ENCODE assay signal across 30 cellular contexts in genomic region chr10:36808625-36809362, GRCh38.
"Had no signal": no experiment of that assay in that cellular context is flagged by ENCODE, and none has a peak within 500 bp of the region (broad histone marks: within the 10 kb centered on the region; RNA-seq: fewer than 3 reads in every experiment).

No MANE protein-coding gene starts in this region.

- H3K27ac ChIP-seq: cardiac muscle cell, coronary artery, dorsolateral prefrontal cortex, stomach, suprapubic skin, tibial nerve had no signal

- DNase-seq: activated B cell treated with CpG ODN at 0.5 μM for 24 hours; activated CD4-positive, alpha-beta T cell treated with anti-CD3 and anti-CD28 coated beads, Interleukin-2, amount 50 U/mL, for 1 hour; activated naive CD4-positive, alpha-beta T cell; activated T-cell treated with anti-CD3 and anti-CD28 coated beads for 4 hours; activated T-cell treated with anti-CD3 and anti-CD28 coated beads, Interleukin-2, amount 50 U/mL, for 72 hours; anterior cingulate cortex; cerebellar nuclear complex; dorsolateral prefrontal cortex; effector memory CD4-positive, alpha-beta T cell; head of caudate nucleus; hippocampal formation; kidney glomerular epithelial cell; mesendoderm; retina; stimulated activated CD4-positive, alpha-beta T cell treated with anti-CD3 and anti-CD28 coated beads, Interleukin-1b, Interleukin-23, amount 100 ng/mL, for 48 hours; stimulated activated naive B cell treated with anti-CD40 and anti-IgM and Interleukin-4, amounts not matched to agents 10 μg/mL and 1 μg/mL and 100 μg/mL, for 72 hours; stomach; T-cell had no signal

- H3K4me3 Mint-ChIP-seq: activated B cell treated with CpG ODN at 0.5 μM for 24 hours; activated T-cell treated with anti-CD3 and anti-CD28 coated beads, Interleukin-2, amount 50 U/mL, for 72 hours; brain; natural killer cell treated with Interleukin-12 subunit alpha and Interleukin-12 subunit beta and Interleukin-15 and Interleukin-18, amount 100 ng/mL, for 72 hours; stimulated activated naive B cell treated with anti-CD40 and anti-IgM and Interleukin-4, amounts not matched to agents 10 μg/mL and 1 μg/mL and 100 μg/mL, for 72 hours; T-cell had no signal

- H3K27me3 Mint-ChIP-seq: activated B cell treated with CpG ODN at 0.5 μM for 24 hours; natural killer cell treated with Interleukin-12 subunit alpha and Interleukin-12 subunit beta and Interleukin-15 and Interleukin-18, amount 100 ng/mL, for 72 hours; progenitor cell of endocrine pancreas; stimulated activated naive B cell treated with anti-CD40 and anti-IgM and Interleukin-4, amounts not matched to agents 10 μg/mL and 1 μg/mL and 100 μg/mL, for 72 hours; T-cell had no signal

- H3K36me3 Mint-ChIP-seq: activated naive CD4-positive, alpha-beta T cell treated with anti-CD3 and anti-CD28 coated beads, Interleukin-2, amount 50 U/mL, for 72 hours; brain; natural killer cell treated with Interleukin-12 subunit alpha and Interleukin-12 subunit beta and Interleukin-15 and Interleukin-18, amount 100 ng/mL, for 72 hours; stimulated activated naive B cell treated with anti-CD40 and anti-IgM and Interleukin-4, amounts not matched to agents 10 μg/mL and 1 μg/mL and 100 μg/mL, for 72 hours; T-cell had no signal

- H3K4me1 Mint-ChIP-seq: activated B cell treated with CpG ODN at 0.5 μM for 24 hours; stimulated activated naive B cell treated with anti-CD40 and anti-IgM and Interleukin-4, amounts not matched to agents 10 μg/mL and 1 μg/mL and 100 μg/mL, for 72 hours; T-cell had no signal

- H3K36me3 ChIP-seq: cardiac muscle cell, stomach, suprapubic skin, tibial nerve had no signal

- H3K4me1 ChIP-seq: suprapubic skin, tibial nerve had no signal

- ATAC-seq: activated naive CD4-positive, alpha-beta T cell treated with anti-CD3 and anti-CD28 coated beads, Interleukin-2, amount 50 U/mL, for 72 hours; activated T-cell treated with anti-CD3 and anti-CD28 coated beads, Interleukin-2, amount 50 U/mL, for 72 hours; left lobe of liver; natural killer cell treated with Interleukin-12 subunit alpha and Interleukin-12 subunit beta and Interleukin-15 and Interleukin-18, amount 100 ng/mL, for 72 hours; sciatic nerve; stimulated activated naive B cell treated with anti-CD40 and anti-IgM and Interleukin-4, amounts not matched to agents 10 μg/mL and 1 μg/mL and 100 μg/mL, for 72 hours; T-cell had no signal

- H3K27me3 ChIP-seq: cardiac muscle cell, dorsolateral prefrontal cortex, stomach, suprapubic skin, tibial nerve had no signal

- H3K9me3 ChIP-seq: stomach, suprapubic skin, tibial nerve had no signal

- H3K27ac Mint-ChIP-seq: activated B cell treated with CpG ODN at 0.5 μM for 24 hours; activated naive CD4-positive, alpha-beta T cell treated with anti-CD3 and anti-CD28 coated beads, Interleukin-2, amount 50 U/mL, for 72 hours; activated T-cell treated with anti-CD3 and anti-CD28 coated beads, Interleukin-2, amount 50 U/mL, for 72 hours; brain; natural killer cell treated with Interleukin-12 subunit alpha and Interleukin-12 subunit beta and Interleukin-15 and Interleukin-18, amount 100 ng/mL, for 72 hours; progenitor cell of endocrine pancreas; stimulated activated naive B cell treated with anti-CD40 and anti-IgM and Interleukin-4, amounts not matched to agents 10 μg/mL and 1 μg/mL and 100 μg/mL, for 72 hours; T-cell had no signal

- H3K4me3 ChIP-seq: cardiac muscle cell, coronary artery, dorsolateral prefrontal cortex, lung, smooth muscle cell, stomach, suprapubic skin, tibial nerve had no signal
